ENCODE assay signal across 10 cellular contexts in the genomic region with DNA sequence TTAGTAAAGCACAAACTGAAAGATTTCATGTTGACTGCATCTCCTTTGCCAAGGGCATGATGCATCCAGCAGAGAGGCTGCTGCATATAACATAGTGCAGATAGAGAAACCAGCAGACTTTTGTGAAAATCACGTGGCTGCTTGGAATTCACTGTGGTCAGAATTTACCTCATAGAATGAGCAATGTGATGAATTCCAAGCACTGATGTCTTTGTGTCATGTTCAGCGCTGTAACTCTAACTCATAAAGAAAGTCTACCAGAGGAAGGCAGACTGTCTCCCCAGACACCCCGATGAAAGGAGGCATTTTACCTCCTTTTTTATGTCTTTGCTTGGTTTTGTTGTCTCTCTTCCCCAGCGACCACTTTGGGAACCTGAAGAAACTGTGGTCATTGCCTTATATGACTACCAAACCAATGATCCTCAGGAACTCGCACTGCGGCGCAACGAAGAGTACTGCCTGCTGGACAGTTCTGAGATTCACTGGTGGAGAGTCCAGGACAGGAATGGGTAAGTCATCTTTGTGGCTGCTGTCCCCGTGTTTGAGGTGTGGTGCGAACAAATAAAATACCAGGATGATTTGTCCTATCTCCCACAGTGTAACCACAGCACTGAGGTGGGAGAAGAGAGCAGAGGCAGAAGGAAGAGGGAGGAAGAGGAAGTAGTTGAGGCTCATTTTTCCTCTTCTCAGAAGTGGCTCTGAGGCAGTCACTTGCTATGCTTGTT.
A peak's percentile ranks its signal among the peaks of the same experiment; 100 is the strongest.
DNase-seq lines count a peak whose midpoint lies in the region; ATAC-seq lines count a peak whose summit lies in the region.
"Had no signal": no experiment of that assay in that cellular context is flagged by ENCODE, and none has a peak within 500 bp of the region (broad histone marks: within the 10 kb centered on the region; RNA-seq: fewer than 3 reads in every experiment).

No MANE protein-coding gene starts in this region.

- peak overlapping the region; percentile 95 for H3K27ac Mint-ChIP-seq in central memory CD8-positive, alpha-beta T cell (ENCODE audit: low read depth)

- H3K9me3 Mint-ChIP-seq in central memory CD8-positive, alpha-beta T cell: no peaks in the 10 kb centered on the region

- ATAC-seq in activated CD4-positive, CD25-positive, alpha-beta regulatory T cell treated with anti-CD3 and anti-CD28 coated beads, Interleukin-2, amount 50 U/mL, for 24 hours: peak; percentile 71
- ATAC-seq in central memory CD8-positive, alpha-beta T cell (replicated peaks; ENCODE audit: extremely low read depth, poor library complexity, severe bottlenecking): peak; percentile 72
- ATAC-seq in GM18498 (IDR thresholded peaks at IDR 0.05; ENCODE audit: unreplicated experiment) (no peak), GM21576 (IDR thresholded peaks at IDR 0.05; ENCODE audit: unreplicated experiment) (no peak)
- ATAC-seq: lower lobe of right lung had no signal

- no peaks in the 10 kb centered on the region for H3K27me3 Mint-ChIP-seq in central memory CD8-positive, alpha-beta T cell

- peaks cover 81% of the 10 kb centered on the region for H3K36me3 Mint-ChIP-seq in central memory CD8-positive, alpha-beta T cell (ENCODE audit: insufficient read depth)

- peak overlapping the region; percentile 60 for H3K4me3 Mint-ChIP-seq in central memory CD8-positive, alpha-beta T cell

- peaks cover 66% of the 10 kb centered on the region for H3K4me1 Mint-ChIP-seq in central memory CD8-positive, alpha-beta T cell

- DNase-seq in HCEC 1CT (peak; percentile 19), SW 1271 (lab: John Stamatoyannopoulos, UW) (no peak), RKO (ENCODE audit: low spot score) (no peak)
- DNase-seq in central memory CD8-positive, alpha-beta T cell (ENCODE audit: low spot score in 2 of 2): peak in 1 of 2 donors; percentile 40
- peak; percentile 75 for DNase-seq in stimulated activated CD8-positive, alpha-beta memory T cell treated with anti-CD3 and anti-CD28 coated beads, Interleukin-4, amount 100 ng/mL, for 48 hours
- DNase-seq: amniotic stem cell, lower lobe of right lung had no signal

Comparison
In these comparisons a context has a peak if more than half of its experiments do, and no peak if none do; other contexts are left out.
1. DNase-seq: peak in HCEC 1CT (single experiment) and stimulated activated CD8-positive, alpha-beta memory T cell treated with anti-CD3 and anti-CD28 coated beads, Interleukin-4, amount 100 ng/mL, for 48 hours (single experiment); none in SW 1271 (0 of 2) and RKO (single experiment).
2. ATAC-seq: peak in activated CD4-positive, CD25-positive, alpha-beta regulatory T cell treated with anti-CD3 and anti-CD28 coated beads, Interleukin-2, amount 50 U/mL, for 24 hours (2 of 2) and central memory CD8-positive, alpha-beta T cell (single experiment); none in GM18498 (single experiment) and GM21576 (single experiment).